ENCODE assay signal across 20 cellular contexts in the genomic region with DNA sequence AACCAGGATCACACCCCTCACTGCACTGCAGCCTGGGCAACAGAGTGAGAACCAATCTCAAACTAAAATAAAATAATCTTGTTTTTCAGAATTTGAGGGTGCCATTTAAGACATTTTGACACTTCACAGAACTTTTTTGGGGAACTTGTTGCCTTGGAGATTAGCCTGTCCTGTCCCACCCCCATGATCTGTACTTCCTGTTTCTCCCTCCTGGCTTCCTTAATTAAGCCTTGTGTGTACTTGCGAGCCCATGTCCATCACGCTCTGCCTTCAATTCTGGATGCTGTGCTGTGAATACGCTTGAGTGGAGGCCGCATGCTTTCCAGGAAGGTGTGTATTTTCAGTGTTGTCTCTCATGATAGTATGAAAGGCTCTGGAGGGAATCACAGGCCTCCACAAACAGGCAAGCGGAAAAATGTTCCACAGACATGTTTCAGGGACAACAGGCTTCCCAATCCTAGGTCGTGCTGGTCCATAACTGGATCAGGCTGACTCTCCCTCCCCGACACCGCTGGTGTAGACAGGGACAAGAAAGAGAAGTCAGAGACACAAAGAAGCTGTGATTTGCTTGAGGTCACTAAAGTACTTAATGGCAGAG.
DNase-seq lines count a peak whose midpoint lies in the region; ATAC-seq and TF ChIP-seq lines count a peak whose summit lies in the region.
"Had no signal": no experiment of that assay in that cellular context is flagged by ENCODE, and none has a peak within 500 bp of the region (broad histone marks: within the 10 kb centered on the region; RNA-seq: fewer than 3 reads in every experiment).

No MANE protein-coding gene starts in this region.

- no peaks in the 10 kb centered on the region for H3K9me3 Mint-ChIP-seq in activated naive CD8-positive, alpha-beta T cell treated with anti-CD3 and anti-CD28 coated beads, Interleukin-2, amount 50 U/mL, for 24 hours
- H3K9me3 Mint-ChIP-seq: activated naive CD8-positive, alpha-beta T cell treated with anti-CD3 and anti-CD28 coated beads for 36 hours; activated T-helper 1 cell treated with anti-CD3 and anti-CD28 coated beads, Interleukin-12 subunit alpha, Interleukin-12 subunit beta, Interleukin-2, Interleukin-4 antibody, amounts not matched to agents 30 ng/mL and 10 ng/mL and 1 ng/mL, durations not matched to agents 14 hours and 24 hours and 36 hours; immature natural killer cell; T-helper 2 cell treated with Interferon-gamma antibody and Interleukin-4, amounts not matched to agents 5 μg/mL and 100 μg/mL, for 36 hours had no signal

- ATAC-seq in activated naive CD8-positive, alpha-beta T cell treated with anti-CD3 and anti-CD28 coated beads, Interleukin-2, amount 50 U/mL, for 24 hours: no peak
- ATAC-seq: activated CD4-positive, CD25-positive, alpha-beta regulatory T cell treated with anti-CD3 and anti-CD28 coated beads, Interleukin-2, amount 50 U/mL, for 24 hours; PC-3 had no signal

- POLR2A ChIA-PET in GM10248 (lab: Yijun Ruan, JAX): no interaction called here

- TF ChIP-seq CTCF in coronary artery (IDR thresholded peaks at IDR 0.05) (no peak), GM10248 (IDR thresholded peaks at IDR 0.05; ENCODE audit: control extremely low read depth, extremely low read depth, low read depth, missing control alignments) (no peak)

- no peaks in the 10 kb centered on the region for H3K36me3 Mint-ChIP-seq in activated naive CD8-positive, alpha-beta T cell treated with anti-CD3 and anti-CD28 coated beads, Interleukin-2, amount 50 U/mL, for 24 hours (ENCODE audit: low read depth)
- H3K36me3 Mint-ChIP-seq: activated naive CD8-positive, alpha-beta T cell treated with anti-CD3 and anti-CD28 coated beads for 36 hours; immature natural killer cell had no signal

- CTCF ChIA-PET in GM10248 (lab: Yijun Ruan, JAX): interaction anchor here (0.9 to 1.8 kb wide), 2 partner anchors 13 to 137 kb away, joined by 4 to 6 read pairs; no protein-coding TSS in a partner anchor

- peak; percentile 79 for DNase-seq in SIG-M5 treated with dmso at 0.1 percent for 504 hours (lab: John Stamatoyannopoulos, UW; ENCODE audit: unreplicated experiment)
- DNase-seq in SIG-M5 (lab: John Stamatoyannopoulos, UW): no peak
- DNase-seq in NOMO-1 treated with DMSO at 0.1 percent for 48 hours (lab: John Stamatoyannopoulos, UW; ENCODE audit: unreplicated experiment): peak; percentile 57
- peak; percentile 47 for DNase-seq in coronary artery (ENCODE audit: low spot score)
- peak; percentile 53 for DNase-seq in pons (ENCODE audit: low spot score)
- DNase-seq in GOT3 (lab: John Stamatoyannopoulos, UW): no peak
- no peak for DNase-seq in activated naive CD8-positive, alpha-beta T cell treated with anti-CD3 and anti-CD28 coated beads, Interleukin-2, amount 50 U/mL, for 24 hours
- no peak for DNase-seq in GM10248 (ENCODE audit: extremely low spot score)
- DNase-seq: activated naive CD8-positive, alpha-beta T cell treated with anti-CD3 and anti-CD28 coated beads for 36 hours; Calu3; immature natural killer cell; NCI-H1417 treated with DMSO at 0.1 percent for 48 hours; NCI-H524 treated with DMSO at 0.1 percent for 48 hours; PC-3 had no signal

- H3K4me1 Mint-ChIP-seq in activated naive CD8-positive, alpha-beta T cell treated with anti-CD3 and anti-CD28 coated beads, Interleukin-2, amount 50 U/mL, for 24 hours: peaks cover 2% of the 10 kb centered on the region
- H3K4me1 Mint-ChIP-seq: activated naive CD8-positive, alpha-beta T cell treated with anti-CD3 and anti-CD28 coated beads for 36 hours; immature natural killer cell had no signal

- no peak overlapping the region for H3K4me3 ChIP-seq in coronary artery
- H3K4me3 ChIP-seq: HAP-1 had no signal

- no peak overlapping the region for H3K4me3 Mint-ChIP-seq in activated naive CD8-positive, alpha-beta T cell treated with anti-CD3 and anti-CD28 coated beads, Interleukin-2, amount 50 U/mL, for 24 hours
- H3K4me3 Mint-ChIP-seq: activated naive CD8-positive, alpha-beta T cell treated with anti-CD3 and anti-CD28 coated beads for 36 hours; activated T-helper 1 cell treated with anti-CD3 and anti-CD28 coated beads, Interleukin-12 subunit alpha, Interleukin-12 subunit beta, Interleukin-2, Interleukin-4 antibody, amounts not matched to agents 30 ng/mL and 10 ng/mL and 1 ng/mL, durations not matched to agents 14 hours and 24 hours and 36 hours; immature natural killer cell; T-helper 2 cell treated with Interferon-gamma antibody and Interleukin-4, amounts not matched to agents 5 μg/mL and 100 μg/mL, for 36 hours had no signal

- no peak overlapping the region for H3K27ac Mint-ChIP-seq in activated naive CD8-positive, alpha-beta T cell treated with anti-CD3 and anti-CD28 coated beads, Interleukin-2, amount 50 U/mL, for 24 hours
- H3K27ac Mint-ChIP-seq: activated naive CD8-positive, alpha-beta T cell treated with anti-CD3 and anti-CD28 coated beads for 36 hours; activated T-helper 1 cell treated with anti-CD3 and anti-CD28 coated beads, Interleukin-12 subunit alpha, Interleukin-12 subunit beta, Interleukin-2, Interleukin-4 antibody, amounts not matched to agents 30 ng/mL and 10 ng/mL and 1 ng/mL, durations not matched to agents 14 hours and 24 hours and 36 hours; immature natural killer cell; T-helper 2 cell treated with Interferon-gamma antibody and Interleukin-4, amounts not matched to agents 5 μg/mL and 100 μg/mL, for 36 hours had no signal

- no peak overlapping the region for H3K27ac ChIP-seq in coronary artery
- H3K27ac ChIP-seq: 22Rv1, neutrophil had no signal

- no peaks in the 10 kb centered on the region for H3K27me3 Mint-ChIP-seq in activated naive CD8-positive, alpha-beta T cell treated with anti-CD3 and anti-CD28 coated beads, Interleukin-2, amount 50 U/mL, for 24 hours
- H3K27me3 Mint-ChIP-seq: activated naive CD8-positive, alpha-beta T cell treated with anti-CD3 and anti-CD28 coated beads for 36 hours had no signal

Comparison
In these comparisons a context has a peak if more than half of its experiments do, and no peak if none do; other contexts are left out.
1. DNase-seq: peak in SIG-M5 treated with dmso at 0.1 percent for 504 hours (single experiment), NOMO-1 treated with DMSO at 0.1 percent for 48 hours (single experiment), coronary artery (single experiment) and pons (single experiment); none in SIG-M5 (single experiment), GOT3 (single experiment), activated naive CD8-positive, alpha-beta T cell treated with anti-CD3 and anti-CD28 coated beads, Interleukin-2, amount 50 U/mL, for 24 hours (single experiment) and GM10248 (single experiment).